8 cellular contexts compared by ENCODE assay signal in the genomic region with DNA sequence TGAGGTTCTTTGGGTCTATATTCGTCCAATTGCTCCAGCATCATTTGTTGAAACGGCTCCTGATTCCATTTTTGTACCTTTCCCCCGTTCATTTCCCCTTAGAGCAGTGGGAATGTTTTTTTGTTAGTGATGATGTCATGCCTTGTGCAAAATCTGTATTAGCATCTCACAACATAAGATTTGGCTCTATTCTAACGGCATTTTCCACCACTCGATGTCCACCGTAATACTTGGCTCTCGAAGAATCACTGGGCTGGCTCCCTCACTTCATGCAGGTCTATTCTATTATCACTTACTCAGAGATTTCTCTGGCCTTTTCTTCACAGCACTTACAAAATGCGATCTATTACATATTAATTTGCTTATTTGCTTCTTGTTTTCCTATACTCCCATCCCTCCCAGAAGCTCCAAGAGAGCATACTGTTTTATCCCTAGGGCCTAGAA. TPM values are rescaled to one million over a fixed set of nuclear protein-coding genes. Genes with fewer than 3 reads are reported as not detected.
DNase-seq lines count a peak whose midpoint lies in the region; ATAC-seq and TF ChIP-seq lines count a peak whose summit lies in the region.

No MANE protein-coding gene starts in this region.

- H3K4me3 ChIP-seq in CD8-positive, alpha-beta memory T cell (ENCODE audit: low read length), result peak overlapping the region; percentile 14
- H3K4me3 ChIP-seq in WI38 (ENCODE audit: low read depth, low read length), result peak overlapping the region; percentile 55

- intact Hi-C loops in left colon (cut with DNase I, micrococcal nuclease), result loop anchor here in 1 of 2 donors (2.0 to 10.0 kb wide), 3 partner anchors 35 to 298 kb away; no protein-coding TSS in a partner anchor

- ATAC-seq in HG03196 (IDR thresholded peaks at IDR 0.05; ENCODE audit: unreplicated experiment), result peak; percentile 1
- peak; percentile 8 for ATAC-seq in left colon
- ATAC-seq in GM18861 (IDR thresholded peaks at IDR 0.05; ENCODE audit: unreplicated experiment), result no peak
- ATAC-seq in activated CD8-positive, alpha-beta memory T cell treated with anti-CD3 and anti-CD28 coated beads, Interleukin-2, amount 10 ng/mL, durations not matched to agents 7 days and 5 days, result no peak
- no peak for ATAC-seq in GM21367 (IDR thresholded peaks at IDR 0.05; ENCODE audit: unreplicated experiment)

- H3K36me3 Mint-ChIP-seq in CD8-positive, alpha-beta memory T cell, result peaks cover 0 to 12% (median 0%) of the 10 kb centered on the region in 3 donors
- H3K36me3 Mint-ChIP-seq in activated CD8-positive, alpha-beta memory T cell treated with anti-CD3 and anti-CD28 coated beads, Interleukin-2, amount 10 ng/mL, durations not matched to agents 7 days and 5 days, result peaks cover 15% of the 10 kb centered on the region

- TF ChIP-seq CTCF in WI38 (IDR thresholded peaks at IDR 0.05; ENCODE audit: low read depth, low read length), result no peak

- H3K4me1 Mint-ChIP-seq in CD8-positive, alpha-beta memory T cell, result peaks cover 0 to 8% (median 0%) of the 10 kb centered on the region in 3 donors
- peaks cover 25% of the 10 kb centered on the region for H3K4me1 Mint-ChIP-seq in activated CD8-positive, alpha-beta memory T cell treated with anti-CD3 and anti-CD28 coated beads, Interleukin-2, amount 10 ng/mL, durations not matched to agents 7 days and 5 days

- H3K27ac Mint-ChIP-seq in CD8-positive, alpha-beta memory T cell, result no peak overlapping the region
- no peak overlapping the region for H3K27ac Mint-ChIP-seq in activated CD8-positive, alpha-beta memory T cell treated with anti-CD3 and anti-CD28 coated beads, Interleukin-2, amount 10 ng/mL, durations not matched to agents 7 days and 5 days

- POLR2A ChIA-PET in CD8-positive, alpha-beta memory T cell (lab: Charles Lee), result interaction anchor here (0.9 to 1.6 kb wide), 6 partner anchors 10 to 286 kb away, joined by 3 to 23 read pairs (median 8); partner anchors contain the start of genes NME2, SPAG9 and TOB1

- no peak for DNase-seq in CD8-positive, alpha-beta memory T cell
- DNase-seq in left colon (peak in 1 of 2 donors; percentile 15), NCI-H2171 (lab: John Stamatoyannopoulos, UW) (no peak)
- DNase-seq in activated CD8-positive, alpha-beta memory T cell treated with anti-CD3 and anti-CD28 coated beads, Interleukin-2, amount 10 ng/mL, durations not matched to agents 7 days and 5 days, result no peak

- H3K4me1 ChIP-seq in CD8-positive, alpha-beta memory T cell (ENCODE audit: insufficient read depth, low read length), result peaks cover 16% of the 10 kb centered on the region

- no peak overlapping the region for H3K4me3 Mint-ChIP-seq in CD8-positive, alpha-beta memory T cell
- no peak overlapping the region for H3K4me3 Mint-ChIP-seq in activated CD8-positive, alpha-beta memory T cell treated with anti-CD3 and anti-CD28 coated beads, Interleukin-2, amount 10 ng/mL, durations not matched to agents 7 days and 5 days

- no peaks in the 10 kb centered on the region for H3K27me3 ChIP-seq in CD8-positive, alpha-beta memory T cell (ENCODE audit: insufficient read depth, low read length, poor library complexity, severe bottlenecking)

- peak overlapping the region; percentile 60 for H3K27ac ChIP-seq in CD8-positive, alpha-beta memory T cell (ENCODE audit: low read depth, low read length)

- H3K27me3 Mint-ChIP-seq in CD8-positive, alpha-beta memory T cell, result no peaks in the 10 kb centered on the region
- no peaks in the 10 kb centered on the region for H3K27me3 Mint-ChIP-seq in activated CD8-positive, alpha-beta memory T cell treated with anti-CD3 and anti-CD28 coated beads, Interleukin-2, amount 10 ng/mL, durations not matched to agents 7 days and 5 days

- no peaks in the 10 kb centered on the region for H3K9me3 ChIP-seq in CD8-positive, alpha-beta memory T cell (ENCODE audit: low read length)

- CTCF ChIA-PET in CD8-positive, alpha-beta memory T cell (lab: Charles Lee), result interaction anchor here (0.7 to 3.2 kb wide), 29 partner anchors 9 to 1403 kb away, joined by 3 to 44 read pairs (median 6); partner anchors contain the start of genes NME2, SPAG9 and TOB1
- CTCF ChIA-PET in activated CD8-positive, alpha-beta memory T cell treated with anti-CD3 and anti-CD28 coated beads, Interleukin-2, amount 10 ng/mL, durations not matched to agents 7 days and 5 days (lab: Charles Lee), result interaction anchor here (0.6 to 4.9 kb wide), 28 partner anchors 10 to 448 kb away, joined by 3 to 78 read pairs (median 4); partner anchors contain the start of genes NME2 and SPAG9

- H3K9me3 Mint-ChIP-seq in CD8-positive, alpha-beta memory T cell, result no peaks in the 10 kb centered on the region
- no peaks in the 10 kb centered on the region for H3K9me3 Mint-ChIP-seq in activated CD8-positive, alpha-beta memory T cell treated with anti-CD3 and anti-CD28 coated beads, Interleukin-2, amount 10 ng/mL, durations not matched to agents 7 days and 5 days (ENCODE audit: low read depth)

- H3K36me3 ChIP-seq in CD8-positive, alpha-beta memory T cell (ENCODE audit: insufficient read depth, low read length), result peaks cover 4% of the 10 kb centered on the region

RNA-seq across cellular contexts. Expression of gene NME1, which starts 0.6 kb away (rescaled TPM):
- 100 to 1,000 TPM; 401 to 404 TPM for total RNA-seq in CD8-positive, alpha-beta memory T cell
- polyA plus RNA-seq in CD8-positive, alpha-beta memory T cell, result 61.2 TPM
- total RNA-seq in left colon, result 10 to 100 TPM; 25.9 to 43.9 TPM
- 100 to 1,000 TPM; 143 to 248 TPM for total RNA-seq in activated CD8-positive, alpha-beta memory T cell treated with anti-CD3 and anti-CD28 coated beads, Interleukin-2, amount 10 ng/mL, durations not matched to agents 7 days and 5 days

RNA-seq across cellular contexts. Expression of gene NME2, which starts 13.4 kb away (rescaled TPM):
- total RNA-seq in CD8-positive, alpha-beta memory T cell, result 100 to 1,000 TPM; 926 to 930 TPM
- 286 TPM for polyA plus RNA-seq in CD8-positive, alpha-beta memory T cell
- total RNA-seq in left colon, result 100 to 1,000 TPM; 345 to 403 TPM
- 100 to 1,000 TPM; 470 to 555 TPM for total RNA-seq in activated CD8-positive, alpha-beta memory T cell treated with anti-CD3 and anti-CD28 coated beads, Interleukin-2, amount 10 ng/mL, durations not matched to agents 7 days and 5 days

RNA-seq across cellular contexts. Expression of gene SPAG9, which starts 32.1 kb away (rescaled TPM):
- total RNA-seq in CD8-positive, alpha-beta memory T cell, result 10 to 100 TPM; 40.6 to 43.0 TPM
- 10.5 TPM for polyA plus RNA-seq in CD8-positive, alpha-beta memory T cell
- total RNA-seq in left colon, result 10 to 100 TPM; 61.9 to 84.6 TPM
- total RNA-seq in activated CD8-positive, alpha-beta memory T cell treated with anti-CD3 and anti-CD28 coated beads, Interleukin-2, amount 10 ng/mL, durations not matched to agents 7 days and 5 days, result 10 to 100 TPM; 49.0 to 53.8 TPM

Comparison
In these comparisons a context has a peak if more than half of its experiments do, and no peak if none do; other contexts are left out.
1. ATAC-seq: peak in HG03196 (single experiment) and left colon (single experiment); none in GM18861 (single experiment), activated CD8-positive, alpha-beta memory T cell treated with anti-CD3 and anti-CD28 coated beads, Interleukin-2, amount 10 ng/mL, durations not matched to agents 7 days and 5 days (single experiment) and GM21367 (single experiment).